ENCODE assay signal across 23 cellular contexts in genomic region chr2:73886357-73886756, GRCh38. TPM values are rescaled to one million over a fixed set of nuclear protein-coding genes. Genes with fewer than 3 reads are reported as not detected.
A peak's percentile ranks its signal among the peaks of the same experiment; 100 is the strongest.
DNase-seq lines count a peak whose midpoint lies in the region; ATAC-seq and TF ChIP-seq lines count a peak whose summit lies in the region.
"Had no signal": no experiment of that assay in that cellular context is flagged by ENCODE, and none has a peak within 500 bp of the region (broad histone marks: within the 10 kb centered on the region; RNA-seq: fewer than 3 reads in every experiment).

No MANE protein-coding gene starts in this region.

- peaks cover 23% of the 10 kb centered on the region for H3K4me1 Mint-ChIP-seq in activated naive CD8-positive, alpha-beta T cell (ENCODE audit: low read depth)
- no peaks in the 10 kb centered on the region for H3K4me1 Mint-ChIP-seq in Calu3 (ENCODE audit: low read depth, unreplicated experiment)

- H3K4me3 Mint-ChIP-seq in activated naive CD8-positive, alpha-beta T cell: peak overlapping the region; percentile 25
- H3K4me3 Mint-ChIP-seq in Calu3 (ENCODE audit: low read depth, unreplicated experiment): no peak overlapping the region
- H3K4me3 Mint-ChIP-seq: CD8-positive, alpha-beta T cell had no signal

- peak; percentile 31 for DNase-seq in stimulated activated naive CD4-positive, alpha-beta T cell treated with Interleukin-2 at 50 U/mL for 16 hours (lab: John Stamatoyannopoulos, UW)
- DNase-seq in stimulated activated naive CD4-positive, alpha-beta T cell (lab: John Stamatoyannopoulos, UW): no peak
- peak; percentile 24 to 55 for DNase-seq in stimulated activated CD4-positive, alpha-beta T cell treated with anti-CD3 and anti-CD28 coated beads, Interleukin-2, amount 100 ng/mL, for 48 hours
- DNase-seq in foreskin keratinocyte (no peak), Calu3 (no peak), retina (no peak)
- DNase-seq: amniotic stem cell; CD8-positive, alpha-beta T cell; central memory CD4-positive, alpha-beta T cell; DMS79; H7; left lung; NCI-H1092; NCI-H2171; NCI-H748 treated with DMSO at 0.1 percent for 48 hours; sigmoid colon; T1000; testis had no signal

- TF ChIP-seq POLR2A in GM18505 (IDR thresholded peaks at IDR 0.05; ENCODE audit: borderline replicate concordance, extremely low read depth, insufficient read depth, insufficient read length): no peak

- H3K36me3 Mint-ChIP-seq in activated naive CD8-positive, alpha-beta T cell: no peaks in the 10 kb centered on the region
- H3K36me3 Mint-ChIP-seq in Calu3 (ENCODE audit: insufficient read depth, unreplicated experiment): no peaks in the 10 kb centered on the region
- H3K36me3 Mint-ChIP-seq: CD8-positive, alpha-beta T cell had no signal

- intact Hi-C loops in Calu3 (cut with micrococcal nuclease; ENCODE audit: unreplicated experiment): no loop called here

- no peaks in the 10 kb centered on the region for H3K27me3 ChIP-seq in foreskin keratinocyte
- H3K27me3 ChIP-seq: sigmoid colon, SJSA1, testis had no signal

- BruUV-seq in Calu3 (replicated peaks; lab: Mats Ljungman, UMichigan): no TSS peak

- ATAC-seq in foreskin keratinocyte (no peak), GM18505 (IDR thresholded peaks at IDR 0.05; ENCODE audit: unreplicated experiment) (no peak)
- ATAC-seq: CD8-positive, alpha-beta T cell; esophagus mucosa; left lung had no signal

- CTCF ChIA-PET in Calu3 (lab: Charles Lee): no interaction called here

- no peaks in the 10 kb centered on the region for H3K27me3 Mint-ChIP-seq in activated naive CD8-positive, alpha-beta T cell
- H3K27me3 Mint-ChIP-seq in Calu3 (ENCODE audit: unreplicated experiment): peaks cover 7% of the 10 kb centered on the region

- TF ChIP-seq CTCF in foreskin keratinocyte (conservative IDR thresholded peaks at IDR 0.05) (no peak), Calu3 (IDR thresholded peaks at IDR 0.05; ENCODE audit: unreplicated experiment) (no peak)

- H3K4me1 ChIP-seq in foreskin keratinocyte: peaks cover 3% of the 10 kb centered on the region
- H3K4me1 ChIP-seq: left lung, testis had no signal

- H3K27ac ChIP-seq in foreskin keratinocyte: no peak overlapping the region
- H3K27ac ChIP-seq: left lung, SJSA1, testis had no signal

- peak overlapping the region; percentile 82 for H3K27ac Mint-ChIP-seq in activated naive CD8-positive, alpha-beta T cell
- H3K27ac Mint-ChIP-seq in Calu3 (ENCODE audit: unreplicated experiment): no peak overlapping the region
- H3K27ac Mint-ChIP-seq: CD8-positive, alpha-beta T cell had no signal

- H3K9me3 Mint-ChIP-seq in activated naive CD8-positive, alpha-beta T cell (ENCODE audit: low read depth): no peaks in the 10 kb centered on the region
- H3K9me3 Mint-ChIP-seq in Calu3 (ENCODE audit: low read depth, unreplicated experiment): no peaks in the 10 kb centered on the region
- H3K9me3 Mint-ChIP-seq: CD8-positive, alpha-beta T cell had no signal

RNA-seq across cellular contexts. Expression of gene ACTG2, which starts 6.5 kb away (rescaled TPM):
- total RNA-seq in foreskin keratinocyte: 0.21 and 0.37 TPM in 2 replicates
- 0.16 and 0.47 TPM in 2 replicates for polyA plus RNA-seq in foreskin keratinocyte
- total RNA-seq in Calu3 (2022): not detected in 2 replicates
- total RNA-seq: CD8-positive, alpha-beta T cell; HT-29 had no signal

RNA-seq across cellular contexts. Expression of gene DGUOK, which starts 40.3 kb away (rescaled TPM):
- 87.6 and 89.1 TPM in 2 replicates for total RNA-seq in foreskin keratinocyte
- polyA plus RNA-seq in foreskin keratinocyte: 141 and 144 TPM in 2 replicates
- total RNA-seq in Calu3 (2022): 78.6 and 82.8 TPM in 2 replicates

RNA-seq across cellular contexts. Expression of gene STAMBP, which starts 57.6 kb away (rescaled TPM):
- 68.5 and 72.9 TPM in 2 replicates for total RNA-seq in foreskin keratinocyte
- polyA plus RNA-seq in foreskin keratinocyte: 59.5 and 64.0 TPM in 2 replicates
- 50.3 and 51.9 TPM in 2 replicates for total RNA-seq in Calu3 (2022)

Comparison
In these comparisons a context has a peak if more than half of its experiments do, and no peak if none do; other contexts are left out.
1. DNase-seq: peak in stimulated activated naive CD4-positive, alpha-beta T cell treated with Interleukin-2 at 50 U/mL for 16 hours (single experiment) and stimulated activated CD4-positive, alpha-beta T cell treated with anti-CD3 and anti-CD28 coated beads, Interleukin-2, amount 100 ng/mL, for 48 hours (2 of 2); none in stimulated activated naive CD4-positive, alpha-beta T cell (0 of 6), foreskin keratinocyte (0 of 2), Calu3 (single experiment) and retina (single experiment).